In the genomic region with DNA sequence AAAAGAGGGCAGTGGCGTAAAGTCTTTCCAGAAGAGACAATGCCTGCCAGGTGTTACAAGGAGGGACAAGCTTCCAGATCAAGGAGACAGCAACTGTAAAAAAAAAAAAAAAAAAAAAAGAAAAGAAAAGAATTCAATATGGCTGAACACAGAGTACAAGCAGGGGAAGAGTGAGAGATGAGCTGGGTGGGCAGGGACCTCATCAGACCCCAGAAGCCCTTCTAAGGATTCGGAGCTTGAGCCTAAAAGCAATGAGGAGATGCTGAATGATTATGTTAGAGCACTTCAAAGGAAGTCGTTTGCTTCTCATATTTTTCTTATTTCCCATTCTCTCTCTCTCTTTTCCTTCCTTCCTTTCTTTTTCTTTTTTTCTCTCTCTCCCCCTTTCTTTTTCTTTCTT, we compare ENCODE assay signal across 13 cellular contexts.
"Had no signal": no experiment of that assay in that cellular context is flagged by ENCODE, and none has a peak within 500 bp of the region (broad histone marks: within the 10 kb centered on the region; RNA-seq: fewer than 3 reads in every experiment).

No MANE protein-coding gene starts in this region.

- H3K27me3 ChIP-seq: adrenal gland, sigmoid colon, transverse colon, vagina had no signal

- H3K9me3 ChIP-seq: adrenal gland, sigmoid colon, transverse colon, vagina had no signal

- H3K27ac ChIP-seq: adrenal gland, sigmoid colon, vagina had no signal

- H3K27ac Mint-ChIP-seq: effector memory CD8-positive, alpha-beta T cell; stimulated activated naive B cell treated with anti-CD40 and anti-IgM and Interleukin-4, amounts not matched to agents 10 μg/mL and 1 μg/mL and 100 μg/mL, for 72 hours had no signal

- H3K27me3 Mint-ChIP-seq: stimulated activated naive B cell treated with anti-CD40 and anti-IgM and Interleukin-4, amounts not matched to agents 10 μg/mL and 1 μg/mL and 100 μg/mL, for 72 hours had no signal

- DNase-seq: activated CD4-positive, CD25-positive, alpha-beta regulatory T cell; activated gamma-delta T cell; adrenal gland; effector memory CD8-positive, alpha-beta T cell; naive thymus-derived CD8-positive, alpha-beta T cell; sigmoid colon; stimulated activated CD4-positive, alpha-beta T cell treated with anti-CD3 and anti-CD28 coated beads, Interleukin-4, amount 100 ng/mL, for 4 hours; stimulated activated naive B cell treated with anti-CD40 and anti-IgM and Interleukin-4, amounts not matched to agents 10 μg/mL and 1 μg/mL and 100 μg/mL, for 72 hours; substantia nigra; T-helper 1 cell; T-helper 9 cell; transverse colon had no signal

- H3K4me3 ChIP-seq: adrenal gland, sigmoid colon, transverse colon, vagina had no signal

- H3K4me3 Mint-ChIP-seq: effector memory CD8-positive, alpha-beta T cell; naive thymus-derived CD8-positive, alpha-beta T cell; stimulated activated naive B cell treated with anti-CD40 and anti-IgM and Interleukin-4, amounts not matched to agents 10 μg/mL and 1 μg/mL and 100 μg/mL, for 72 hours had no signal

- ATAC-seq: effector memory CD8-positive, alpha-beta T cell; naive thymus-derived CD8-positive, alpha-beta T cell had no signal

- H3K9me3 Mint-ChIP-seq: effector memory CD8-positive, alpha-beta T cell had no signal

- H3K36me3 ChIP-seq: adrenal gland, sigmoid colon, transverse colon, vagina had no signal
